22 cellular contexts compared by ENCODE assay signal in the genomic region with DNA sequence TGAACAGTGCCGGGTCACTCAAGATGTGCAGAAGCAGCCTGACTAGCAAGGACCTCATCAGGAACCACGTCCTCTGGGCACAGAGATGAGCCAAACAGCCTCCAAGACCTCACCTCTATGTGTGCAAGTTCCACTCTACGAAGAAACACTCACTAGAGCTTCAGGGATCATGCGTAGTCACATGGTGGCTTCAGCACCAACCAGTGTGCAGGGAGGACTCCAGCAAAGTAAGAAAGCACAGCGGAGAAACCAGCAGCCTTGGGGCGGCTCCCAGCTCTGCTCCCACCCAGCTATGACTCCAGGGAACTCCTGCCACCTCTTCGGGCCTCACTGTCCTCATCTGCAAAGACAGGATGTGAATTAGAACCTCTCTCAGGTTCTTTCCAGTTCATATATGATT. TPM values are rescaled to one million over a fixed set of nuclear protein-coding genes. Genes with fewer than 3 reads are reported as not detected.
"Had no signal": no experiment of that assay in that cellular context is flagged by ENCODE, and none has a peak within 500 bp of the region (broad histone marks: within the 10 kb centered on the region; RNA-seq: fewer than 3 reads in every experiment).

No MANE protein-coding gene starts in this region.

- DNase-seq: activated CD4-positive, alpha-beta T cell treated with anti-CD3 and anti-CD28 coated beads, Interleukin-2, amount 10 ng/mL, durations not matched to agents 24 days and 14 days; activated CD8-positive, alpha-beta memory T cell treated with anti-CD3 and anti-CD28 coated beads, Interleukin-2, amount 10 ng/mL, durations not matched to agents 7 days and 5 days; activated CD8-positive, alpha-beta T cell treated with anti-CD3 and anti-CD28 coated beads for 36 hours; activated gamma-delta T cell treated with Interleukin-2 at 50 U/mL for 16 hours; brain microvascular endothelial cell; central memory CD4-positive, alpha-beta T cell; dermis blood vessel endothelial cell; effector memory CD4-positive, alpha-beta T cell; lower lobe of right lung; mesendoderm; naive B cell; stimulated activated CD4-positive, alpha-beta T cell treated with anti-CD3 and anti-CD28 coated beads, Interleukin-2, amount 100 ng/mL, for 48 hours; stimulated activated CD8-positive, alpha-beta memory T cell treated with anti-CD3 and anti-CD28 coated beads, Interleukin-4, amount 100 ng/mL, for 48 hours; stimulated activated naive CD4-positive, alpha-beta T cell; thyroid gland had no signal

- H3K4me2 ChIP-seq: smooth muscle cell had no signal

- H3K4me3 ChIP-seq: esophagus muscularis mucosa, lower lobe of right lung, smooth muscle cell, thyroid gland had no signal

- H3K36me3 Mint-ChIP-seq: activated CD8-positive, alpha-beta memory T cell treated with anti-CD3 and anti-CD28 coated beads, Interleukin-2, amount 10 ng/mL, durations not matched to agents 7 days and 5 days; activated naive CD4-positive, alpha-beta T cell treated with anti-CD3 and anti-CD28 coated beads, Interleukin-2, amount 50 U/mL, for 24 hours; naive B cell had no signal

- H3K27ac ChIP-seq: brain microvascular endothelial cell, esophagus muscularis mucosa, lower lobe of right lung, thyroid gland had no signal

- H3K36me3 ChIP-seq: brain microvascular endothelial cell, esophagus muscularis mucosa, lower lobe of right lung, thyroid gland had no signal

- ATAC-seq: activated CD4-positive, CD25-positive, alpha-beta regulatory T cell treated with anti-CD3 and anti-CD28 coated beads, Interleukin-2, amount 50 U/mL, for 24 hours; activated CD8-positive, alpha-beta memory T cell treated with anti-CD3 and anti-CD28 coated beads, Interleukin-2, amount 10 ng/mL, durations not matched to agents 7 days and 5 days; activated CD8-positive, alpha-beta T cell treated with anti-CD3 and anti-CD28 coated beads for 36 hours; left lobe of liver; lower lobe of right lung; sciatic nerve had no signal

- H3K4me1 Mint-ChIP-seq: activated CD4-positive, alpha-beta T cell treated with anti-CD3 and anti-CD28 coated beads, Interleukin-2, amount 10 ng/mL, durations not matched to agents 24 days and 14 days; activated CD8-positive, alpha-beta memory T cell treated with anti-CD3 and anti-CD28 coated beads, Interleukin-2, amount 10 ng/mL, durations not matched to agents 7 days and 5 days; activated naive CD4-positive, alpha-beta T cell treated with anti-CD3 and anti-CD28 coated beads, Interleukin-2, amount 50 U/mL, for 24 hours; naive B cell had no signal

- H3K4me3 Mint-ChIP-seq: activated CD4-positive, alpha-beta T cell treated with anti-CD3 and anti-CD28 coated beads, Interleukin-2, amount 10 ng/mL, durations not matched to agents 24 days and 14 days; activated CD8-positive, alpha-beta memory T cell treated with anti-CD3 and anti-CD28 coated beads, Interleukin-2, amount 10 ng/mL, durations not matched to agents 7 days and 5 days; activated CD8-positive, alpha-beta T cell treated with anti-CD3 and anti-CD28 coated beads for 36 hours; activated naive CD4-positive, alpha-beta T cell treated with anti-CD3 and anti-CD28 coated beads, Interleukin-2, amount 50 U/mL, for 24 hours; activated T-helper 1 cell treated with anti-CD3 and anti-CD28 coated beads, Interleukin-12 subunit alpha, Interleukin-12 subunit beta, Interleukin-2, Interleukin-4 antibody, amounts not matched to agents 30 ng/mL and 10 ng/mL and 1 ng/mL, durations not matched to agents 14 hours and 24 hours and 36 hours; naive B cell had no signal

- H3K4me1 ChIP-seq: lower lobe of right lung, thyroid gland had no signal

- H3K9me3 ChIP-seq: esophagus muscularis mucosa, lower lobe of right lung, thyroid gland had no signal

- H3K9me3 Mint-ChIP-seq: activated CD4-positive, alpha-beta T cell treated with anti-CD3 and anti-CD28 coated beads, Interleukin-2, amount 10 ng/mL, durations not matched to agents 24 days and 14 days; activated CD8-positive, alpha-beta T cell treated with anti-CD3 and anti-CD28 coated beads for 36 hours; activated naive CD4-positive, alpha-beta T cell treated with anti-CD3 and anti-CD28 coated beads, Interleukin-2, amount 50 U/mL, for 24 hours; activated T-helper 1 cell treated with anti-CD3 and anti-CD28 coated beads, Interleukin-12 subunit alpha, Interleukin-12 subunit beta, Interleukin-2, Interleukin-4 antibody, amounts not matched to agents 30 ng/mL and 10 ng/mL and 1 ng/mL, durations not matched to agents 14 hours and 24 hours and 36 hours; naive B cell had no signal

- H3K27me3 ChIP-seq: brain microvascular endothelial cell, thyroid gland had no signal

- H3K27ac Mint-ChIP-seq: activated CD4-positive, alpha-beta T cell treated with anti-CD3 and anti-CD28 coated beads, Interleukin-2, amount 10 ng/mL, durations not matched to agents 24 days and 14 days; activated CD8-positive, alpha-beta memory T cell treated with anti-CD3 and anti-CD28 coated beads, Interleukin-2, amount 10 ng/mL, durations not matched to agents 7 days and 5 days; activated CD8-positive, alpha-beta T cell treated with anti-CD3 and anti-CD28 coated beads for 36 hours; activated naive CD4-positive, alpha-beta T cell treated with anti-CD3 and anti-CD28 coated beads, Interleukin-2, amount 50 U/mL, for 24 hours; activated T-helper 1 cell treated with anti-CD3 and anti-CD28 coated beads, Interleukin-12 subunit alpha, Interleukin-12 subunit beta, Interleukin-2, Interleukin-4 antibody, amounts not matched to agents 30 ng/mL and 10 ng/mL and 1 ng/mL, durations not matched to agents 14 hours and 24 hours and 36 hours had no signal

RNA-seq across cellular contexts. Expression of a gene that starts 58.3 kb away (rescaled TPM):
- total RNA-seq: smooth muscle cell had no signal
